In the genomic region with DNA sequence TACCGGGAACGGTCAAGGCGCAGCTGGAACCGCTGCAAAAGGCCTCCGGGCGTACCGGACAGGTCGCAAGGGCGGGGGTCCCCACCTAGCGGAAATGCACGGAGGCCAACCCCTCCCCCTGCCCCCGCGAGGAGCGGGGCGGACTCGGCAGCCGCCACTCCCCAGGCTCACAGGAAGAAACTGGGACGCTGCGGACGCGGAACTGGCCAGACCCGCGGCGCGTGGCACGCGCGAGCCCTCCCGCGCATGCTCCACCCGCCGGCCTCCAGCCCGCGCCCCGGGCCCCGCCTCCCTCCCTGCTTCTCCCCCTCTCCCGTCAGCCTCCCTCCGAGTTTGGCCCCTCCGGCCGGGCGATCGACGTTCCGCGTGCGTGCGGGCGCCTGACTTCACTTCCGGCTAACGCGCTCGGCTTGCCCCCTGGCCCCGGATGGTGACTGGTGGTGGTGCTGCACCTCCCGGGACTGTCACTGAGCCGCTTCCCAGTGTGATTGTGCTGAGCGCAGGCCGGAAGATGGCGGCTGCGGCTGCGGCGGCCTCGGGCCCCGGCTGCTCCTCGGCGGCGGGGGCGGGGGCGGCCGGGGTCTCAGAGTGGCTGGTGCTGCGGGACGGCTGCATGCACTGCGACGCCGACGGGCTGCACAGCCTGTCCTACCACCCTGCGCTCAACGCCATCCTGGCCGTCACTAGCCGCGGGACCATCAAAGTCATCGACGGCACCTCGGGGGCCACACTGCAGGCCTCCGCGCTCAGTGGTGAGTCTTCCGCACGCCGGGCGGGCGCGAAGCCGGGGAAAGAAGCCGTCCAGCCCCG, we compare ENCODE assay signal across 1 cellular context.
A peak's percentile ranks its signal among the peaks of the same experiment; 100 is the strongest.
TF ChIP-seq lines count a peak whose summit lies in the region.

A gene with protein sequence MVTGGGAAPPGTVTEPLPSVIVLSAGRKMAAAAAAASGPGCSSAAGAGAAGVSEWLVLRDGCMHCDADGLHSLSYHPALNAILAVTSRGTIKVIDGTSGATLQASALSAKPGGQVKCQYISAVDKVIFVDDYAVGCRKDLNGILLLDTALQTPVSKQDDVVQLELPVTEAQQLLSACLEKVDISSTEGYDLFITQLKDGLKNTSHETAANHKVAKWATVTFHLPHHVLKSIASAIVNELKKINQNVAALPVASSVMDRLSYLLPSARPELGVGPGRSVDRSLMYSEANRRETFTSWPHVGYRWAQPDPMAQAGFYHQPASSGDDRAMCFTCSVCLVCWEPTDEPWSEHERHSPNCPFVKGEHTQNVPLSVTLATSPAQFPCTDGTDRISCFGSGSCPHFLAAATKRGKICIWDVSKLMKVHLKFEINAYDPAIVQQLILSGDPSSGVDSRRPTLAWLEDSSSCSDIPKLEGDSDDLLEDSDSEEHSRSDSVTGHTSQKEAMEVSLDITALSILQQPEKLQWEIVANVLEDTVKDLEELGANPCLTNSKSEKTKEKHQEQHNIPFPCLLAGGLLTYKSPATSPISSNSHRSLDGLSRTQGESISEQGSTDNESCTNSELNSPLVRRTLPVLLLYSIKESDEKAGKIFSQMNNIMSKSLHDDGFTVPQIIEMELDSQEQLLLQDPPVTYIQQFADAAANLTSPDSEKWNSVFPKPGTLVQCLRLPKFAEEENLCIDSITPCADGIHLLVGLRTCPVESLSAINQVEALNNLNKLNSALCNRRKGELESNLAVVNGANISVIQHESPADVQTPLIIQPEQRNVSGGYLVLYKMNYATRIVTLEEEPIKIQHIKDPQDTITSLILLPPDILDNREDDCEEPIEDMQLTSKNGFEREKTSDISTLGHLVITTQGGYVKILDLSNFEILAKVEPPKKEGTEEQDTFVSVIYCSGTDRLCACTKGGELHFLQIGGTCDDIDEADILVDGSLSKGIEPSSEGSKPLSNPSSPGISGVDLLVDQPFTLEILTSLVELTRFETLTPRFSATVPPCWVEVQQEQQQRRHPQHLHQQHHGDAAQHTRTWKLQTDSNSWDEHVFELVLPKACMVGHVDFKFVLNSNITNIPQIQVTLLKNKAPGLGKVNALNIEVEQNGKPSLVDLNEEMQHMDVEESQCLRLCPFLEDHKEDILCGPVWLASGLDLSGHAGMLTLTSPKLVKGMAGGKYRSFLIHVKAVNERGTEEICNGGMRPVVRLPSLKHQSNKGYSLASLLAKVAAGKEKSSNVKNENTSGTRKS (N-terminal part only) (plus strand): TSS at position 289 of the 810 bp plus-strand sequence. CDS start 139 bp downstream, at position 428.

TF ChIP-seq in SK-N-SH, 30 proteins besides CTCF, POLR2A, EP300 and RAD21 (continued from another document):
- peak; percentile 95 for TF ChIP-seq NRF1 (IDR thresholded peaks at IDR 0.05; ENCODE audit: low read depth, low read length)
- peak; percentile 90 for TF ChIP-seq ELF1 (IDR thresholded peaks at IDR 0.05)
- peak; percentile 97 for TF ChIP-seq MXI1 (IDR thresholded peaks at IDR 0.05; ENCODE audit: low read depth, low read length)
- TF ChIP-seq NFIC (IDR thresholded peaks at IDR 0.05; ENCODE audit: borderline replicate concordance): no peak
- TF ChIP-seq YY1 (IDR thresholded peaks at IDR 0.05; ENCODE audit: low read depth): peak; percentile 69; the same call in 1 of the 2 replicates
- TF ChIP-seq TCF12 (IDR thresholded peaks at IDR 0.05): peak; percentile 33; the same call in 1 of the 2 replicates
- TF ChIP-seq, protein P1, sequence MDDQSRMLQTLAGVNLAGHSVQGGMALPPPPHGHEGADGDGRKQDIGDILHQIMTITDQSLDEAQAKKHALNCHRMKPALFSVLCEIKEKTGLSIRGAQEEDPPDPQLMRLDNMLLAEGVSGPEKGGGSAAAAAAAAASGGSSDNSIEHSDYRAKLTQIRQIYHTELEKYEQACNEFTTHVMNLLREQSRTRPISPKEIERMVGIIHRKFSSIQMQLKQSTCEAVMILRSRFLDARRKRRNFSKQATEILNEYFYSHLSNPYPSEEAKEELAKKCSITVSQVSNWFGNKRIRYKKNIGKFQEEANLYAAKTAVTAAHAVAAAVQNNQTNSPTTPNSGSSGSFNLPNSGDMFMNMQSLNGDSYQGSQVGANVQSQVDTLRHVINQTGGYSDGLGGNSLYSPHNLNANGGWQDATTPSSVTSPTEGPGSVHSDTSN (IDR thresholded peaks at IDR 0.05): peak; percentile 14; the same call in 1 of the 2 replicates
- peak; percentile 93 for TF ChIP-seq TAF1 (IDR thresholded peaks at IDR 0.05; ENCODE audit: borderline replicate concordance, low read depth, low read length)
- TF ChIP-seq, protein P2, sequence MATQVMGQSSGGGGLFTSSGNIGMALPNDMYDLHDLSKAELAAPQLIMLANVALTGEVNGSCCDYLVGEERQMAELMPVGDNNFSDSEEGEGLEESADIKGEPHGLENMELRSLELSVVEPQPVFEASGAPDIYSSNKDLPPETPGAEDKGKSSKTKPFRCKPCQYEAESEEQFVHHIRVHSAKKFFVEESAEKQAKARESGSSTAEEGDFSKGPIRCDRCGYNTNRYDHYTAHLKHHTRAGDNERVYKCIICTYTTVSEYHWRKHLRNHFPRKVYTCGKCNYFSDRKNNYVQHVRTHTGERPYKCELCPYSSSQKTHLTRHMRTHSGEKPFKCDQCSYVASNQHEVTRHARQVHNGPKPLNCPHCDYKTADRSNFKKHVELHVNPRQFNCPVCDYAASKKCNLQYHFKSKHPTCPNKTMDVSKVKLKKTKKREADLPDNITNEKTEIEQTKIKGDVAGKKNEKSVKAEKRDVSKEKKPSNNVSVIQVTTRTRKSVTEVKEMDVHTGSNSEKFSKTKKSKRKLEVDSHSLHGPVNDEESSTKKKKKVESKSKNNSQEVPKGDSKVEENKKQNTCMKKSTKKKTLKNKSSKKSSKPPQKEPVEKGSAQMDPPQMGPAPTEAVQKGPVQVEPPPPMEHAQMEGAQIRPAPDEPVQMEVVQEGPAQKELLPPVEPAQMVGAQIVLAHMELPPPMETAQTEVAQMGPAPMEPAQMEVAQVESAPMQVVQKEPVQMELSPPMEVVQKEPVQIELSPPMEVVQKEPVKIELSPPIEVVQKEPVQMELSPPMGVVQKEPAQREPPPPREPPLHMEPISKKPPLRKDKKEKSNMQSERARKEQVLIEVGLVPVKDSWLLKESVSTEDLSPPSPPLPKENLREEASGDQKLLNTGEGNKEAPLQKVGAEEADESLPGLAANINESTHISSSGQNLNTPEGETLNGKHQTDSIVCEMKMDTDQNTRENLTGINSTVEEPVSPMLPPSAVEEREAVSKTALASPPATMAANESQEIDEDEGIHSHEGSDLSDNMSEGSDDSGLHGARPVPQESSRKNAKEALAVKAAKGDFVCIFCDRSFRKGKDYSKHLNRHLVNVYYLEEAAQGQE (IDR thresholded peaks at IDR 0.05; ENCODE audit: low read depth, low read length): no peak
- no peak; the same call in 1 of the 2 replicates for TF ChIP-seq JUND (IDR thresholded peaks at IDR 0.05)
- no peak for TF ChIP-seq GATA2 (CRISPR knock-in tag; IDR thresholded peaks at IDR 0.05)
- TF ChIP-seq, protein P3, sequence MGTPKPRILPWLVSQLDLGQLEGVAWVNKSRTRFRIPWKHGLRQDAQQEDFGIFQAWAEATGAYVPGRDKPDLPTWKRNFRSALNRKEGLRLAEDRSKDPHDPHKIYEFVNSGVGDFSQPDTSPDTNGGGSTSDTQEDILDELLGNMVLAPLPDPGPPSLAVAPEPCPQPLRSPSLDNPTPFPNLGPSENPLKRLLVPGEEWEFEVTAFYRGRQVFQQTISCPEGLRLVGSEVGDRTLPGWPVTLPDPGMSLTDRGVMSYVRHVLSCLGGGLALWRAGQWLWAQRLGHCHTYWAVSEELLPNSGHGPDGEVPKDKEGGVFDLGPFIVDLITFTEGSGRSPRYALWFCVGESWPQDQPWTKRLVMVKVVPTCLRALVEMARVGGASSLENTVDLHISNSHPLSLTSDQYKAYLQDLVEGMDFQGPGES (IDR thresholded peaks at IDR 0.05; ENCODE audit: low read depth, low read length): no peak
- TF ChIP-seq FOXM1 (IDR thresholded peaks at IDR 0.05; ENCODE audit: low read depth): no peak
- TF ChIP-seq RCOR1 (IDR thresholded peaks at IDR 0.05; ENCODE audit: low read length): 0 out of 2 replicates have a peak, but pooled peaks have one; percentile 7
- TF ChIP-seq, protein P4, sequence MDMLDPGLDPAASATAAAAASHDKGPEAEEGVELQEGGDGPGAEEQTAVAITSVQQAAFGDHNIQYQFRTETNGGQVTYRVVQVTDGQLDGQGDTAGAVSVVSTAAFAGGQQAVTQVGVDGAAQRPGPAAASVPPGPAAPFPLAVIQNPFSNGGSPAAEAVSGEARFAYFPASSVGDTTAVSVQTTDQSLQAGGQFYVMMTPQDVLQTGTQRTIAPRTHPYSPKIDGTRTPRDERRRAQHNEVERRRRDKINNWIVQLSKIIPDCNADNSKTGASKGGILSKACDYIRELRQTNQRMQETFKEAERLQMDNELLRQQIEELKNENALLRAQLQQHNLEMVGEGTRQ (IDR thresholded peaks at IDR 0.05; ENCODE audit: borderline replicate concordance, low read depth, low read length): no peak
- TF ChIP-seq RFX5 (IDR thresholded peaks at IDR 0.05; ENCODE audit: low read length): 0 out of 2 replicates have a peak, but pooled peaks have one; percentile 5
